ENCODE assay signal across 18 cellular contexts in the genomic region with DNA sequence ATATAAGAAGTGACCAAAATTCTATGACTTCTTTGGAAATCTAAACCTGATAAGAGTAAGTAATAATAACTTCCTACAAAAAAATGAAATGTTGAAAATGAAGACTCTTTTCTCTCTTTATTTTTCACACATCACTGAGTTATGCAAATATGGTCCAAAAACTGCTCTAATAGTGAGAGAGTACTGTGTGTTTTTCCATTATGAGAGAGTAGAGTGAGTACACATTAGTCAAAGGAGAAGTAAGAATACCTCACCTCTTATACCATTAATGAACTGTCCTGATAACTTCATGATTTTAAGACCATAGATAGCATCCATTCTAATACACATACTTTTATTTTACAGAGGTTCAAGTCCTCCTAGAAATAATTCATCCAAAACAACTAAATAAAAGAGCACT.
DNase-seq lines count a peak whose midpoint lies in the region; ATAC-seq and TF ChIP-seq lines count a peak whose summit lies in the region.
"Had no signal": no experiment of that assay in that cellular context is flagged by ENCODE, and none has a peak within 500 bp of the region (broad histone marks: within the 10 kb centered on the region; RNA-seq: fewer than 3 reads in every experiment).

No MANE protein-coding gene starts in this region.

- ATAC-seq in GM19328 (IDR thresholded peaks at IDR 0.05; ENCODE audit: unreplicated experiment), result peak; percentile 54
- peak; percentile 91 for ATAC-seq in HG02885 (IDR thresholded peaks at IDR 0.05; ENCODE audit: poor library complexity, unreplicated experiment)
- peak; percentile 80 for ATAC-seq in HG03575 (IDR thresholded peaks at IDR 0.05; ENCODE audit: extremely low read depth, insufficient number of reproducible peaks, low FRiP score, unreplicated experiment)
- no peak for ATAC-seq in natural killer cell
- ATAC-seq in naive thymus-derived CD4-positive, alpha-beta T cell, result no peak
- ATAC-seq: HCT116 had no signal

- H3K9me3 Mint-ChIP-seq in natural killer cell, result peaks cover 16 to 20% of the 10 kb centered on the region in 2 donors
- peaks cover 16% of the 10 kb centered on the region for H3K9me3 Mint-ChIP-seq in activated CD4-positive, alpha-beta memory T cell treated with anti-CD3 and anti-CD28 coated beads for 36 hours
- peaks cover 2 to 30% (median 7%) of the 10 kb centered on the region in 11 donors for H3K9me3 Mint-ChIP-seq in naive thymus-derived CD4-positive, alpha-beta T cell

- no peak overlapping the region for H3K27ac Mint-ChIP-seq in natural killer cell
- H3K27ac Mint-ChIP-seq in activated CD4-positive, alpha-beta memory T cell treated with anti-CD3 and anti-CD28 coated beads for 36 hours, result no peak overlapping the region
- no peak overlapping the region for H3K27ac Mint-ChIP-seq in naive thymus-derived CD4-positive, alpha-beta T cell
- H3K27ac Mint-ChIP-seq: CD4-positive, alpha-beta memory T cell had no signal

- H3K9me2 ChIP-seq in DOHH2 (replicated peaks; ENCODE audit: control insufficient read depth, low read length), result no peaks in the 10 kb centered on the region
- H3K9me2 ChIP-seq: SK-N-SH had no signal

- peak overlapping the region; percentile 58 for H3K4me3 ChIP-seq in DOHH2 (ENCODE audit: low read length)
- H3K4me3 ChIP-seq in naive thymus-derived CD4-positive, alpha-beta T cell (ENCODE audit: low read length), result no peak overlapping the region
- H3K4me3 ChIP-seq: GM23248, MG63 had no signal

- H3K9me3 ChIP-seq in DOHH2 (ENCODE audit: control insufficient read depth, insufficient read depth, low read length), result peaks cover 7% of the 10 kb centered on the region; the same call in 1 of the 2 replicates
- no peaks in the 10 kb centered on the region for H3K9me3 ChIP-seq in naive thymus-derived CD4-positive, alpha-beta T cell (ENCODE audit: control insufficient read depth in 2 of 3, low read length in 3 of 3)
- H3K9me3 ChIP-seq: MG63 had no signal

- H3K79me2 ChIP-seq in DOHH2 (ENCODE audit: control insufficient read depth, low read length), result no peaks in the 10 kb centered on the region

- no peaks in the 10 kb centered on the region for H3K27me3 Mint-ChIP-seq in natural killer cell (ENCODE audit: low read depth in 2 of 2)
- H3K27me3 Mint-ChIP-seq in activated CD4-positive, alpha-beta memory T cell treated with anti-CD3 and anti-CD28 coated beads for 36 hours, result no peaks in the 10 kb centered on the region
- H3K27me3 Mint-ChIP-seq in naive thymus-derived CD4-positive, alpha-beta T cell, result no peaks in the 10 kb centered on the region
- H3K27me3 Mint-ChIP-seq: CD4-positive, alpha-beta memory T cell had no signal

- POLR2A ChIA-PET in activated CD4-positive, alpha-beta memory T cell treated with anti-CD3 and anti-CD28 coated beads for 36 hours (lab: Charles Lee), result no interaction called here
- POLR2A ChIA-PET in naive thymus-derived CD4-positive, alpha-beta T cell (lab: Charles Lee), result no interaction called here

- H3K4me3 Mint-ChIP-seq in natural killer cell, result no peak overlapping the region
- H3K4me3 Mint-ChIP-seq in activated CD4-positive, alpha-beta memory T cell treated with anti-CD3 and anti-CD28 coated beads for 36 hours, result no peak overlapping the region
- H3K4me3 Mint-ChIP-seq in naive thymus-derived CD4-positive, alpha-beta T cell, result no peak overlapping the region
- H3K4me3 Mint-ChIP-seq: CD4-positive, alpha-beta memory T cell had no signal

- H3K27me3 ChIP-seq in DOHH2 (ENCODE audit: control insufficient read depth, low read length), result no peaks in the 10 kb centered on the region
- H3K27me3 ChIP-seq in naive thymus-derived CD4-positive, alpha-beta T cell (ENCODE audit: control insufficient read depth in 2 of 2, insufficient read depth in 2 of 2, low read length in 2 of 2), result no peaks in the 10 kb centered on the region
- H3K27me3 ChIP-seq: MG63 had no signal

- H3F3A ChIP-seq in DOHH2 (ENCODE audit: control insufficient read depth, insufficient read depth), result peaks cover 5% of the 10 kb centered on the region

- H4K20me1 ChIP-seq in DOHH2 (ENCODE audit: control insufficient read depth, insufficient read depth, low read depth, low read length), result no peaks in the 10 kb centered on the region

- no peaks in the 10 kb centered on the region for H3K36me3 ChIP-seq in DOHH2 (ENCODE audit: control insufficient read depth, low read length)
- no peaks in the 10 kb centered on the region for H3K36me3 ChIP-seq in naive thymus-derived CD4-positive, alpha-beta T cell (ENCODE audit: control insufficient read depth in 2 of 3, insufficient read depth in 3 of 3, low read length in 3 of 3)
- H3K36me3 ChIP-seq: MG63 had no signal

- H3K36me3 Mint-ChIP-seq in natural killer cell, result peaks cover 11% of the 10 kb centered on the region
- H3K36me3 Mint-ChIP-seq in activated CD4-positive, alpha-beta memory T cell treated with anti-CD3 and anti-CD28 coated beads for 36 hours, result no peaks in the 10 kb centered on the region
- no peaks in the 10 kb centered on the region for H3K36me3 Mint-ChIP-seq in naive thymus-derived CD4-positive, alpha-beta T cell
- H3K36me3 Mint-ChIP-seq: CD4-positive, alpha-beta memory T cell had no signal

- no peaks in the 10 kb centered on the region for H3K4me1 Mint-ChIP-seq in natural killer cell
- no peaks in the 10 kb centered on the region for H3K4me1 Mint-ChIP-seq in activated CD4-positive, alpha-beta memory T cell treated with anti-CD3 and anti-CD28 coated beads for 36 hours (ENCODE audit: low read depth)
- H3K4me1 Mint-ChIP-seq in naive thymus-derived CD4-positive, alpha-beta T cell, result no peaks in the 10 kb centered on the region
- H3K4me1 Mint-ChIP-seq: CD4-positive, alpha-beta memory T cell had no signal

- peaks cover 69% of the 10 kb centered on the region for H3K4me1 ChIP-seq in DOHH2 (ENCODE audit: control insufficient read depth, low read length)
- no peaks in the 10 kb centered on the region for H3K4me1 ChIP-seq in naive thymus-derived CD4-positive, alpha-beta T cell (ENCODE audit: control insufficient read depth in 2 of 2, insufficient read depth in 2 of 2, low read length in 2 of 2)

- peak overlapping the region; percentile 67 for H3K4me2 ChIP-seq in DOHH2 (ENCODE audit: low read length)
- H3K4me2 ChIP-seq: SK-N-SH had no signal

- TF ChIP-seq CTCF in DOHH2 (IDR thresholded peaks at IDR 0.05; ENCODE audit: low read depth, low read length, poor library complexity, severe bottlenecking) (no peak), natural killer cell (IDR thresholded peaks at IDR 0.05) (no peak)

- intact Hi-C loops in natural killer cell (cut with micrococcal nuclease), result no loop called here
- intact Hi-C loops in activated CD4-positive, alpha-beta memory T cell treated with anti-CD3 and anti-CD28 coated beads for 36 hours (cut with micrococcal nuclease), result no loop called here
- intact Hi-C loops in naive thymus-derived CD4-positive, alpha-beta T cell (cut with micrococcal nuclease), result no loop called here

- H3K27ac ChIP-seq in DOHH2 (ENCODE audit: low read depth, low read length), result peak overlapping the region; percentile 82
- no peak overlapping the region for H3K27ac ChIP-seq in naive thymus-derived CD4-positive, alpha-beta T cell (ENCODE audit: low read depth, low read length)
- H3K27ac ChIP-seq: GM23248 had no signal

- CTCF ChIA-PET in activated CD4-positive, alpha-beta memory T cell treated with anti-CD3 and anti-CD28 coated beads for 36 hours (lab: Charles Lee), result no interaction called here
- CTCF ChIA-PET in naive thymus-derived CD4-positive, alpha-beta T cell (lab: Charles Lee), result no interaction called here

- no peak for DNase-seq in natural killer cell
- DNase-seq in activated CD4-positive, alpha-beta memory T cell treated with anti-CD3 and anti-CD28 coated beads for 36 hours, result no peak
- no peak for DNase-seq in naive thymus-derived CD4-positive, alpha-beta T cell
- DNase-seq in dermis blood vessel endothelial cell, result no peak
- DNase-seq: 8988T; Calu3; CD4-positive, alpha-beta memory T cell; GM23248; MG63; NCI-H1092 treated with DMSO at 0.1 percent for 48 hours; NCI-H524; SHP77; SK-N-SH had no signal

Comparison
In these comparisons a context has a peak if more than half of its experiments do, and no peak if none do; other contexts are left out.
1. ATAC-seq: peak in GM19328 (single experiment), HG02885 (single experiment) and HG03575 (single experiment); none in natural killer cell (0 of 3) and naive thymus-derived CD4-positive, alpha-beta T cell (single experiment).